In the genomic region with DNA sequence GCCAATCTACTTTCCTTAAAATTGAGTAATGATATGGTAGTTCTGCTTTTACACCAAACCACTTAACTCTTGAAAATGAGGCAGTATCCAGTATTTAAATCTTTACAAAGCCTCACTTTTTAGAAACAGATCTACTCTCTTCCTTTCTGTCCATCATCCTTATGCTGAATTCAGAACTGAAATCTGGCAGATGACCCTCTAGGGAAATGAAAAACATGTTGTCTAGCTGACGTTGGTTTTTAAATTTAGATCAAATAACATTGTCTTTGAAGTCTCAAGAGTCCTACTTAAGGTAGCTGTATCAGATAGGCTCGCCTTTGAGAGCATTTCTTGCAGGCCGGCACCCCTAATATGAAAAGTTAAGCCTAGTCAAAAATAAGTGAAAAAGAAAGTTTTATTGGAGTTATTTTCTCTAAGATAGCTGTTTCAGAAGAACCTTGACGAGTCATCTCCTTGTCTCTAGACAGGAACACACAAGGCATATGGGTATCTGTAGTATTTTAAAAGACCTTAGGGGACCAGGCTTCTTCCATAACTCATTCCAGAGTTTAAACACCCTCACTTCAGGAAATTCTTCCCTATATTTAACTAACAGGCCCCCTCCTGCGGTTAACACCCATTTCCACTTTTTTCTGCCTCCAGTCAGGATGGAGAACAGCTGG, we compare ENCODE assay signal across 15 cellular contexts.
DNase-seq lines count a peak whose midpoint lies in the region; ATAC-seq and TF ChIP-seq lines count a peak whose summit lies in the region.
"Had no signal": no experiment of that assay in that cellular context is flagged by ENCODE, and none has a peak within 500 bp of the region (broad histone marks: within the 10 kb centered on the region; RNA-seq: fewer than 3 reads in every experiment).

No MANE protein-coding gene starts in this region.

- H3K4me3 ChIP-seq in cardiac muscle cell, result no peak overlapping the region
- H3K4me3 ChIP-seq: smooth muscle cell, vagina had no signal

- H3K27ac Mint-ChIP-seq in T-helper 17 cell, result peak overlapping the region; percentile 51
- peak overlapping the region; percentile 63 for H3K27ac Mint-ChIP-seq in stimulated activated memory B cell treated with anti-CD40 and anti-IgM and Interleukin-4, amounts not matched to agents 10 μg/mL and 1 μg/mL and 100 μg/mL, for 72 hours
- H3K27ac Mint-ChIP-seq: activated naive CD4-positive, alpha-beta T cell treated with anti-CD3 and anti-CD28 coated beads, Interleukin-2, amount 50 U/mL, for 24 hours; stimulated activated naive CD8-positive, alpha-beta T cell treated with anti-CD3 and anti-CD28 coated beads, Interleukin-15, Interleukin-2, amounts not matched to agents 100 ng/mL and 50 ng/mL, for 24 hours had no signal

- peaks cover 18% of the 10 kb centered on the region for H3K4me1 Mint-ChIP-seq in T-helper 17 cell
- H3K4me1 Mint-ChIP-seq in stimulated activated memory B cell treated with anti-CD40 and anti-IgM and Interleukin-4, amounts not matched to agents 10 μg/mL and 1 μg/mL and 100 μg/mL, for 72 hours, result peaks cover 28% of the 10 kb centered on the region

- no peaks in the 10 kb centered on the region for H3K9me3 Mint-ChIP-seq in stimulated activated memory B cell treated with anti-CD40 and anti-IgM and Interleukin-4, amounts not matched to agents 10 μg/mL and 1 μg/mL and 100 μg/mL, for 72 hours
- H3K9me3 Mint-ChIP-seq: activated naive CD4-positive, alpha-beta T cell treated with anti-CD3 and anti-CD28 coated beads, Interleukin-2, amount 50 U/mL, for 24 hours; stimulated activated naive CD8-positive, alpha-beta T cell treated with anti-CD3 and anti-CD28 coated beads, Interleukin-15, Interleukin-2, amounts not matched to agents 100 ng/mL and 50 ng/mL, for 24 hours had no signal

- H3K36me3 ChIP-seq in cardiac muscle cell, result no peaks in the 10 kb centered on the region
- H3K36me3 ChIP-seq: vagina had no signal

- intact Hi-C loops in left cardiac atrium (cut with DNase I), result no loop called here

- DNase-seq in cardiac muscle cell (ENCODE audit: low read depth in 1 of 2, low spot score in 1 of 2), result no peak
- DNase-seq in left cardiac atrium, result no peak
- no peak for DNase-seq in T-helper 17 cell
- DNase-seq in middle frontal gyrus (ENCODE audit: extremely low spot score, low spot score), result no peak
- no peak for DNase-seq in stimulated activated CD4-positive, alpha-beta T cell treated with anti-CD3 and anti-CD28 coated beads, Interleukin-12 subunit alpha, Interleukin-12 subunit beta, amount 100 ng/mL, for 4 hours
- DNase-seq in iPS-NIHi7 (ENCODE audit: extremely low spot score), result no peak
- DNase-seq: activated CD8-positive, alpha-beta memory T cell treated with anti-CD3 and anti-CD28 coated beads, Interleukin-2, amount 50 U/mL, for 48 hours; midbrain; NCI-H1436 had no signal

- H3K9me3 ChIP-seq in cardiac muscle cell (ENCODE audit: low read depth), result no peaks in the 10 kb centered on the region
- H3K9me3 ChIP-seq in T-helper 17 cell (ENCODE audit: control insufficient read depth, low read length, poor library complexity, severe bottlenecking), result no peaks in the 10 kb centered on the region
- H3K9me3 ChIP-seq: vagina had no signal

- H3K27me3 ChIP-seq in cardiac muscle cell, result no peaks in the 10 kb centered on the region
- H3K27me3 ChIP-seq: vagina had no signal

- peak overlapping the region; percentile 76 for H3K27ac ChIP-seq in cardiac muscle cell
- H3K27ac ChIP-seq: vagina had no signal

- TF ChIP-seq CTCF in cardiac muscle cell (IDR thresholded peaks at IDR 0.05; ENCODE audit: low read depth, low read length), result no peak

- no peak for ATAC-seq in left cardiac atrium
- ATAC-seq in HG02798 (IDR thresholded peaks at IDR 0.05; ENCODE audit: poor library complexity, unreplicated experiment), result peak; percentile 43
- ATAC-seq in T-helper 17 cell, result no peak
- ATAC-seq in stimulated activated memory B cell treated with anti-CD40 and anti-IgM and Interleukin-4, amounts not matched to agents 10 μg/mL and 1 μg/mL and 100 μg/mL, for 72 hours, result peak; percentile 63

- no peak overlapping the region for H3K4me3 Mint-ChIP-seq in T-helper 17 cell
- no peak overlapping the region for H3K4me3 Mint-ChIP-seq in stimulated activated memory B cell treated with anti-CD40 and anti-IgM and Interleukin-4, amounts not matched to agents 10 μg/mL and 1 μg/mL and 100 μg/mL, for 72 hours
- H3K4me3 Mint-ChIP-seq: activated naive CD4-positive, alpha-beta T cell treated with anti-CD3 and anti-CD28 coated beads, Interleukin-2, amount 50 U/mL, for 24 hours; stimulated activated naive CD8-positive, alpha-beta T cell treated with anti-CD3 and anti-CD28 coated beads, Interleukin-15, Interleukin-2, amounts not matched to agents 100 ng/mL and 50 ng/mL, for 24 hours had no signal

- H3K36me3 Mint-ChIP-seq in T-helper 17 cell (ENCODE audit: low read depth), result peaks cover 7% of the 10 kb centered on the region
- H3K36me3 Mint-ChIP-seq in stimulated activated memory B cell treated with anti-CD40 and anti-IgM and Interleukin-4, amounts not matched to agents 10 μg/mL and 1 μg/mL and 100 μg/mL, for 72 hours, result peaks cover 56% of the 10 kb centered on the region

- H3K27me3 Mint-ChIP-seq in T-helper 17 cell, result no peaks in the 10 kb centered on the region
- no peaks in the 10 kb centered on the region for H3K27me3 Mint-ChIP-seq in stimulated activated memory B cell treated with anti-CD40 and anti-IgM and Interleukin-4, amounts not matched to agents 10 μg/mL and 1 μg/mL and 100 μg/mL, for 72 hours
- H3K27me3 Mint-ChIP-seq: activated naive CD4-positive, alpha-beta T cell treated with anti-CD3 and anti-CD28 coated beads, Interleukin-2, amount 50 U/mL, for 24 hours; stimulated activated naive CD8-positive, alpha-beta T cell treated with anti-CD3 and anti-CD28 coated beads, Interleukin-15, Interleukin-2, amounts not matched to agents 100 ng/mL and 50 ng/mL, for 24 hours had no signal

- peaks cover 54% of the 10 kb centered on the region for H3K4me1 ChIP-seq in cardiac muscle cell (ENCODE audit: low read depth)

Comparison
In these comparisons a context has a peak if more than half of its experiments do, and no peak if none do; other contexts are left out.
1. ATAC-seq: peak in HG02798 (single experiment) and stimulated activated memory B cell treated with anti-CD40 and anti-IgM and Interleukin-4, amounts not matched to agents 10 μg/mL and 1 μg/mL and 100 μg/mL, for 72 hours (single experiment); none in left cardiac atrium (0 of 2) and T-helper 17 cell (single experiment).